23 cellular contexts compared by ENCODE assay signal in the genomic region with DNA sequence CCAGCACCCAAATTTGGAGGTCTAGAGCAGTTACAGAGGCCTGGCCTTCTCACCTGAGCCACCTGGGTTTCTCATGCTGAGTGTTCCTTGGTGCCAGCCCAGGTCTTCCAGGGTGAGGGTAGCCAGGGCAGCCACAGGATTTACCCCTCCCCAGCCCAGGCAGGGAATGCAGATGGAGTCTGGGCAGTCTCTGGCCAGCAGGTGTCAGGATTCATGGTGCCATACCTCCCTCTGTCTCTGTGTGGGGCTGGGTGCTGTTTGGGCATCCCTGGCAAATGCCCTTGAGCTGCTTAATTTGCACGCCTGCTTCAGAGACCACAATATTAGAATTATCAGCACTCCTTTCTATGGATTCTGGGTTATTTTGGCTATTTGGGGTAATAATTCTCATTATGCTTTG.
DNase-seq lines count a peak whose midpoint lies in the region; ATAC-seq and TF ChIP-seq lines count a peak whose summit lies in the region.
"Had no signal": no experiment of that assay in that cellular context is flagged by ENCODE, and none has a peak within 500 bp of the region (broad histone marks: within the 10 kb centered on the region; RNA-seq: fewer than 3 reads in every experiment).

No MANE protein-coding gene starts in this region.

- H3K36me3 ChIP-seq in HEK293 (ENCODE audit: control insufficient read depth in 2 of 2, insufficient read depth in 1 of 2, low read length in 2 of 2), result no peaks in the 10 kb centered on the region
- no peaks in the 10 kb centered on the region for H3K36me3 ChIP-seq in brain microvascular endothelial cell (replicated peaks)
- H3K36me3 ChIP-seq: colonic mucosa, Peyer's patch, SJSA1, uterus had no signal

- DNase-seq in brain microvascular endothelial cell (no peak), left lobe of liver (ENCODE audit: low spot score) (no peak), D341Med (ENCODE audit: low spot score) (no peak), NOMO-1 (lab: John Stamatoyannopoulos, UW; ENCODE audit: unreplicated experiment in 2 of 2) (no peak)
- DNase-seq in activated naive CD4-positive, alpha-beta T cell treated with anti-CD3 and anti-CD28 coated beads, Interleukin-2, amount 50 U/mL, for 72 hours (ENCODE audit: low spot score in 2 of 2), result no peak
- DNase-seq: activated CD4-positive, CD25-positive, alpha-beta regulatory T cell; activated T-cell treated with anti-CD3 and anti-CD28 coated beads, Interleukin-2, amount 50 U/mL, for 72 hours; CD4-positive, alpha-beta memory T cell; colonic mucosa; DMS79 treated with DMSO at 0.1 percent for 48 hours; hippocampal formation; left colon; NCI-H1436; NCI-H2171; NCI-H748 treated with DMSO at 0.1 percent for 48 hours; Peyer's patch; substantia nigra; uterus had no signal

- no peaks in the 10 kb centered on the region for H3K27me3 ChIP-seq in brain microvascular endothelial cell (replicated peaks)
- H3K27me3 ChIP-seq: colonic mucosa, Peyer's patch, SJSA1, uterus had no signal

- no peaks in the 10 kb centered on the region for H3K4me1 ChIP-seq in HEK293 (ENCODE audit: control insufficient read depth, insufficient read depth, low read length)
- H3K4me1 ChIP-seq: colonic mucosa, Peyer's patch, SJSA1, uterus had no signal

- ATAC-seq in left lobe of liver (peak; percentile 91), GM19467 (IDR thresholded peaks at IDR 0.05; ENCODE audit: unreplicated experiment) (no peak)
- ATAC-seq in activated naive CD4-positive, alpha-beta T cell treated with anti-CD3 and anti-CD28 coated beads, Interleukin-2, amount 50 U/mL, for 72 hours, result no peak
- ATAC-seq: activated T-cell treated with anti-CD3 and anti-CD28 coated beads, Interleukin-2, amount 50 U/mL, for 72 hours; left colon had no signal

- H3K27ac ChIP-seq in 22Rv1, result no peak overlapping the region
- no peak overlapping the region for H3K27ac ChIP-seq in HEK293 (ENCODE audit: extremely low read depth, low read depth, low read length)
- no peak overlapping the region for H3K27ac ChIP-seq in brain microvascular endothelial cell
- H3K27ac ChIP-seq: colonic mucosa, Peyer's patch, SJSA1, uterus had no signal

- H3K4me3 ChIP-seq in HEK293 (ENCODE audit: low read depth, low read length) (no peak overlapping the region), brain microvascular endothelial cell (ENCODE audit: low read depth, low read length) (no peak overlapping the region)
- H3K4me3 ChIP-seq: colonic mucosa, Peyer's patch, SJSA1, uterus had no signal

- peaks cover 0 to 9% of the 10 kb centered on the region in 2 donors for H3K36me3 Mint-ChIP-seq in activated naive CD4-positive, alpha-beta T cell treated with anti-CD3 and anti-CD28 coated beads, Interleukin-2, amount 50 U/mL, for 72 hours
- H3K36me3 Mint-ChIP-seq: activated naive CD8-positive, alpha-beta T cell; CD4-positive, alpha-beta memory T cell had no signal

- POLR2A ChIA-PET in HEK293 (lab: Yijun Ruan, JAX), result no interaction called here

- CTCF ChIA-PET in HEK293 (lab: Yijun Ruan, JAX), result interaction anchor here (0.7 kb wide), 2 partner anchors 18 to 214 kb away, joined by 3 read pairs; no protein-coding TSS in a partner anchor

- TF ChIP-seq CTCF in 22Rv1 (IDR thresholded peaks at IDR 0.05), result peak; percentile 32
- peak; percentile 16; the same call in 1 of the 2 replicates for TF ChIP-seq CTCF in HEK293 (tag by site-specific recombination; IDR thresholded peaks at IDR 0.05)
- TF ChIP-seq CTCF in brain microvascular endothelial cell (IDR thresholded peaks at IDR 0.05; ENCODE audit: low read depth, low read length, missing control alignments), result peak; percentile 46

- in situ Hi-C loops in brain microvascular endothelial cell (cut with HindIII; ENCODE audit: low pct_ligation_motif_present, low sequenced_read_pairs), result no loop called here

- H3K9me3 ChIP-seq in HEK293 (ENCODE audit: control insufficient read depth, insufficient read depth, low read depth, low read length), result no peaks in the 10 kb centered on the region
- H3K9me3 ChIP-seq: colonic mucosa, Peyer's patch, SJSA1, uterus had no signal

- peaks cover 6 to 14% of the 10 kb centered on the region in 2 donors for H3K9me3 Mint-ChIP-seq in activated naive CD4-positive, alpha-beta T cell treated with anti-CD3 and anti-CD28 coated beads, Interleukin-2, amount 50 U/mL, for 72 hours

- no peak overlapping the region for H3K27ac Mint-ChIP-seq in activated naive CD4-positive, alpha-beta T cell treated with anti-CD3 and anti-CD28 coated beads, Interleukin-2, amount 50 U/mL, for 72 hours
- H3K27ac Mint-ChIP-seq: activated naive CD8-positive, alpha-beta T cell; activated T-cell treated with anti-CD3 and anti-CD28 coated beads, Interleukin-2, amount 50 U/mL, for 72 hours; CD4-positive, alpha-beta memory T cell had no signal

TF ChIP-seq in HEK293, 187 proteins besides CTCF, POLR2A, EP300 and RAD21 (continues in another document):
- no peak for TF ChIP-seq IKZF3 (tag by site-specific recombination; IDR thresholded peaks at IDR 0.05)
- TF ChIP-seq ZSCAN30 (tag by site-specific recombination; IDR thresholded peaks at IDR 0.05), result no peak
- no peak for TF ChIP-seq ZNF146 (tag by site-specific recombination; IDR thresholded peaks at IDR 0.05)
- TF ChIP-seq KLF7 (tag by site-specific recombination; IDR thresholded peaks at IDR 0.05; ENCODE audit: borderline replicate concordance), result no peak
- TF ChIP-seq, protein P1, sequence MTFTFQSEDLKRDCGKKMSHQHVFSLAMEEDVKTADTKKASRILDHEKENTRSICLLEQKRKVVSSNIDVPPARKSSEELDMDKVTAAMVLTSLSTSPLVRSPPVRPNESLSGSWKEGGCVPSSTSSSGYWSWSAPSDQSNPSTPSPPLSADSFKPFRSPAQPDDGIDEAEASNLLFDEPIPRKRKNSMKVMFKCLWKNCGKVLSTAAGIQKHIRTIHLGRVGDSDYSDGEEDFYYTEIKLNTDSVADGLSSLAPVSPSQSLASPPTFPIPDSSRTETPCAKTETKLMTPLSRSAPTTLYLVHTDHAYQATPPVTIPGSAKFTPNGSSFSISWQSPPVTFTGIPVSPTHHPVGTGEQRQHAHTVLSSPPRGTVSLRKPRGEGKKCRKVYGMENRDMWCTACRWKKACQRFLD (tag by site-specific recombination; IDR thresholded peaks at IDR 0.05), result no peak
- TF ChIP-seq, protein P2, sequence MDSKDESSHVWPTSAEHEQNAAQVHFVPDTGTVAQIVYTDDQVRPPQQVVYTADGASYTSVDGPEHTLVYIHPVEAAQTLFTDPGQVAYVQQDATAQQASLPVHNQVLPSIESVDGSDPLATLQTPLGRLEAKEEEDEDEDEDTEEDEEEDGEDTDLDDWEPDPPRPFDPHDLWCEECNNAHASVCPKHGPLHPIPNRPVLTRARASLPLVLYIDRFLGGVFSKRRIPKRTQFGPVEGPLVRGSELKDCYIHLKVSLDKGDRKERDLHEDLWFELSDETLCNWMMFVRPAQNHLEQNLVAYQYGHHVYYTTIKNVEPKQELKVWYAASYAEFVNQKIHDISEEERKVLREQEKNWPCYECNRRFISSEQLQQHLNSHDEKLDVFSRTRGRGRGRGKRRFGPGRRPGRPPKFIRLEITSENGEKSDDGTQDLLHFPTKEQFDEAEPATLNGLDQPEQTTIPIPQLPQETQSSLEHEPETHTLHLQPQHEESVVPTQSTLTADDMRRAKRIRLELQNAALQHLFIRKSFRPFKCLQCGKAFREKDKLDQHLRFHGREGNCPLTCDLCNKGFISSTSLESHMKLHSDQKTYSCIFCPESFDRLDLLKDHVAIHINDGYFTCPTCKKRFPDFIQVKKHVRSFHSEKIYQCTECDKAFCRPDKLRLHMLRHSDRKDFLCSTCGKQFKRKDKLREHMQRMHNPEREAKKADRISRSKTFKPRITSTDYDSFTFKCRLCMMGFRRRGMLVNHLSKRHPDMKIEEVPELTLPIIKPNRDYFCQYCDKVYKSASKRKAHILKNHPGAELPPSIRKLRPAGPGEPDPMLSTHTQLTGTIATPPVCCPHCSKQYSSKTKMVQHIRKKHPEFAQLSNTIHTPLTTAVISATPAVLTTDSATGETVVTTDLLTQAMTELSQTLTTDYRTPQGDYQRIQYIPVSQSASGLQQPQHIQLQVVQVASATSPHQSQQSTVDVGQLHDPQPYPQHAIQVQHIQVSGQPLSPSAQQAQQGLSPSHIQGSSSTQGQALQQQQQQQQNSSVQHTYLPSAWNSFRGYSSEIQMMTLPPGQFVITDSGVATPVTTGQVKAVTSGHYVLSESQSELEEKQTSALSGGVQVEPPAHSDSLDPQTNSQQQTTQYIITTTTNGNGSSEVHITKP (tag by site-specific recombination; IDR thresholded peaks at IDR 0.05), result no peak
- TF ChIP-seq TCF7L2 (IDR thresholded peaks at IDR 0.05; ENCODE audit: borderline replicate concordance, low read depth, low read length), result no peak
- TF ChIP-seq ZNF837 (tag by site-specific recombination; IDR thresholded peaks at IDR 0.05), result no peak
- no peak for TF ChIP-seq ZNF274 (IDR thresholded peaks at IDR 0.05; ENCODE audit: low read length)
- no peak for TF ChIP-seq ZNF274 (tag by site-specific recombination; IDR thresholded peaks at IDR 0.05; ENCODE audit: borderline replicate concordance)
- no peak for TF ChIP-seq ZNF133 (tag by site-specific recombination; IDR thresholded peaks at IDR 0.05)
- no peak for TF ChIP-seq ZNF350 (tag by site-specific recombination; IDR thresholded peaks at IDR 0.05)
- TF ChIP-seq ZNF302 (tag by site-specific recombination; IDR thresholded peaks at IDR 0.05; ENCODE audit: low read depth), result no peak
- no peak for TF ChIP-seq HOXA7 (CRISPR knock-in tag; IDR thresholded peaks at IDR 0.05; ENCODE audit: borderline replicate concordance)
- TF ChIP-seq, protein P3, sequence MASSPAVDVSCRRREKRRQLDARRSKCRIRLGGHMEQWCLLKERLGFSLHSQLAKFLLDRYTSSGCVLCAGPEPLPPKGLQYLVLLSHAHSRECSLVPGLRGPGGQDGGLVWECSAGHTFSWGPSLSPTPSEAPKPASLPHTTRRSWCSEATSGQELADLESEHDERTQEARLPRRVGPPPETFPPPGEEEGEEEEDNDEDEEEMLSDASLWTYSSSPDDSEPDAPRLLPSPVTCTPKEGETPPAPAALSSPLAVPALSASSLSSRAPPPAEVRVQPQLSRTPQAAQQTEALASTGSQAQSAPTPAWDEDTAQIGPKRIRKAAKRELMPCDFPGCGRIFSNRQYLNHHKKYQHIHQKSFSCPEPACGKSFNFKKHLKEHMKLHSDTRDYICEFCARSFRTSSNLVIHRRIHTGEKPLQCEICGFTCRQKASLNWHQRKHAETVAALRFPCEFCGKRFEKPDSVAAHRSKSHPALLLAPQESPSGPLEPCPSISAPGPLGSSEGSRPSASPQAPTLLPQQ (tag by site-specific recombination; IDR thresholded peaks at IDR 0.05), result no peak
- TF ChIP-seq ZNF561 (tag by site-specific recombination; IDR thresholded peaks at IDR 0.05; ENCODE audit: borderline replicate concordance), result no peak
- TF ChIP-seq ZFP41 (tag by site-specific recombination; IDR thresholded peaks at IDR 0.05; ENCODE audit: borderline replicate concordance), result no peak
